21 cellular contexts compared by ENCODE assay signal in the genomic region with DNA sequence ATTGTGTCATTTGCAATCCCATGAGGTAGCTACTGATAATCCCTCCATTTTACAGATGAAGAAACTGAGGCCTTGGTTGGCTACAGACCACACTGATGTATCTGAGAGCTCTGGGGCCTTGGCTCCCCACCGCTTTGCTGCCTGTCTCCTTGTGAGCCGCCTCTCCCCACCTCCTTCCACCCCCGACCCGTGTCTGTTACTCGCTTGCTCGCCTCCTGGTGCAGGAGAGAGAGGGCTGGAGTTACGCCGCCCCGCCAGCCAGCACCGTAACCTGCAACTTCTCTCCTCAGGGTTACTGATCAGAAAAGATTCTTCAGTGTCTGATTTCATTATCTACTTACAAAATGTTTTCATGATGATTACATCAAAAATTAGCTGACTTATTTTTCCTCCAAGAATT. TPM values are rescaled to one million over a fixed set of nuclear protein-coding genes. Genes with fewer than 3 reads are reported as not detected.
DNase-seq lines count a peak whose midpoint lies in the region; ATAC-seq and TF ChIP-seq lines count a peak whose summit lies in the region.
"Had no signal": no experiment of that assay in that cellular context is flagged by ENCODE, and none has a peak within 500 bp of the region (broad histone marks: within the 10 kb centered on the region; RNA-seq: fewer than 3 reads in every experiment).

No MANE protein-coding gene starts in this region.

- CTCF ChIA-PET in HEK293T (lab: Yijun Ruan, JAX), result interaction anchor here (0.6 to 5.2 kb wide), 3 partner anchors 23 to 193 kb away, joined by 4 to 33 read pairs (median 7); no protein-coding TSS in a partner anchor

- peaks cover 10% of the 10 kb centered on the region for H3K36me3 Mint-ChIP-seq in nephron progenitor cell (ENCODE audit: low read depth)
- H3K36me3 Mint-ChIP-seq in stimulated activated effector memory CD8-positive, alpha-beta T cell treated with anti-CD3 and anti-CD28 coated beads, Interleukin-12 subunit alpha, Interleukin-12 subunit beta, amount 100 ng/mL, for 72 hours, result peaks cover 5% of the 10 kb centered on the region

- H3K4me1 Mint-ChIP-seq in nephron progenitor cell, result peaks cover 83% of the 10 kb centered on the region
- peaks cover 16% of the 10 kb centered on the region for H3K4me1 Mint-ChIP-seq in stimulated activated effector memory CD8-positive, alpha-beta T cell treated with anti-CD3 and anti-CD28 coated beads, Interleukin-12 subunit alpha, Interleukin-12 subunit beta, amount 100 ng/mL, for 72 hours

- peaks cover 15% of the 10 kb centered on the region for H3K9me3 Mint-ChIP-seq in nephron progenitor cell
- no peaks in the 10 kb centered on the region for H3K9me3 Mint-ChIP-seq in stimulated activated effector memory CD8-positive, alpha-beta T cell treated with anti-CD3 and anti-CD28 coated beads, Interleukin-12 subunit alpha, Interleukin-12 subunit beta, amount 100 ng/mL, for 72 hours
- H3K9me3 Mint-ChIP-seq: CD4-positive, CD25-positive, alpha-beta regulatory T cell had no signal

- peak overlapping the region; percentile 56 for H3K4me3 Mint-ChIP-seq in nephron progenitor cell
- H3K4me3 Mint-ChIP-seq in stimulated activated effector memory CD8-positive, alpha-beta T cell treated with anti-CD3 and anti-CD28 coated beads, Interleukin-12 subunit alpha, Interleukin-12 subunit beta, amount 100 ng/mL, for 72 hours, result no peak overlapping the region
- H3K4me3 Mint-ChIP-seq: B cell; CD4-positive, CD25-positive, alpha-beta regulatory T cell; H9 had no signal

- peak overlapping the region in 1 of 2 donors; percentile 20 for H3K27ac ChIP-seq in right atrium auricular region
- H3K27ac ChIP-seq: A549 had no signal

- H3K27me3 Mint-ChIP-seq in nephron progenitor cell (ENCODE audit: low read depth, poor library complexity), result peaks cover 10% of the 10 kb centered on the region
- H3K27me3 Mint-ChIP-seq: B cell; CD4-positive, CD25-positive, alpha-beta regulatory T cell had no signal

- H3K27ac Mint-ChIP-seq in nephron progenitor cell, result peak overlapping the region; percentile 98
- peak overlapping the region; percentile 18 for H3K27ac Mint-ChIP-seq in stimulated activated effector memory CD8-positive, alpha-beta T cell treated with anti-CD3 and anti-CD28 coated beads, Interleukin-12 subunit alpha, Interleukin-12 subunit beta, amount 100 ng/mL, for 72 hours
- H3K27ac Mint-ChIP-seq: B cell, H9 had no signal

- intact Hi-C loops in cardiac septum (cut with DNase I), result loop anchor here (5.0 kb wide), 1 partner anchor 166 kb away; no protein-coding TSS in a partner anchor

- ATAC-seq in stimulated activated effector memory CD8-positive, alpha-beta T cell treated with anti-CD3 and anti-CD28 coated beads, Interleukin-12 subunit alpha, Interleukin-12 subunit beta, amount 100 ng/mL, for 72 hours, result no peak
- ATAC-seq in HG03175 (IDR thresholded peaks at IDR 0.05; ENCODE audit: unreplicated experiment), result no peak
- ATAC-seq: A549 had no signal

- no peak overlapping the region for H3K4me3 ChIP-seq in right atrium auricular region
- H3K4me3 ChIP-seq: A549 had no signal

- no peaks in the 10 kb centered on the region for H3K36me3 ChIP-seq in right atrium auricular region

- no peak for TF ChIP-seq CTCF in right atrium auricular region (IDR thresholded peaks at IDR 0.05)
- no peak for TF ChIP-seq CTCF in nephron progenitor cell (IDR thresholded peaks at IDR 0.05)

- no peaks in the 10 kb centered on the region for H3K27me3 ChIP-seq in right atrium auricular region

- H3K9me3 ChIP-seq in right atrium auricular region, result no peaks in the 10 kb centered on the region
- H3K9me3 ChIP-seq: A549 had no signal

- peaks cover 0 to 47% of the 10 kb centered on the region in 2 donors for H3K4me1 ChIP-seq in right atrium auricular region

- POLR2A ChIA-PET in HEK293T (lab: Yijun Ruan, JAX), result no interaction called here

- DNase-seq in right atrium auricular region (ENCODE audit: low spot score), result peak; percentile 57
- DNase-seq in cardiac septum (ENCODE audit: low spot score), result no peak
- peak; percentile 12 for DNase-seq in HEK293T (ENCODE audit: extremely low spot score)
- DNase-seq in nephron progenitor cell, result no peak
- DNase-seq in stimulated activated effector memory CD8-positive, alpha-beta T cell treated with anti-CD3 and anti-CD28 coated beads, Interleukin-12 subunit alpha, Interleukin-12 subunit beta, amount 100 ng/mL, for 72 hours (ENCODE audit: low spot score in 2 of 2), result peak in 1 of 2 donors; percentile 22
- DNase-seq in DMS79 treated with DMSO at 0.1 percent for 48 hours (lab: John Stamatoyannopoulos, UW), result no peak
- DNase-seq in NCI-H146 (lab: John Stamatoyannopoulos, UW), result no peak
- DNase-seq: CD4-positive, CD25-positive, alpha-beta regulatory T cell; DMS79; H9; IMR-90; Karpas-422; NCI-H1105 treated with DMSO at 0.1 percent for 48 hours; NCI-H1694; NCI-H2081 treated with DMSO at 0.1 percent for 48 hours; NCI-H446; NCI-H526; OCI-M1 had no signal

TF ChIP-seq in HEK293T, 16 proteins besides CTCF, POLR2A, EP300 and RAD21:
- TF ChIP-seq NFRKB (IDR thresholded peaks at IDR 0.05) (no peak), SUZ12 (IDR thresholded peaks at IDR 0.05) (no peak), HDGF (IDR thresholded peaks at IDR 0.05; ENCODE audit: borderline replicate concordance) (no peak), LEF1 (IDR thresholded peaks at IDR 0.05; ENCODE audit: borderline replicate concordance) (no peak), ARNT (IDR thresholded peaks at IDR 0.05) (no peak), CTBP1 (IDR thresholded peaks at IDR 0.05; ENCODE audit: borderline replicate concordance) (no peak), ELF4 (IDR thresholded peaks at IDR 0.05) (no peak), FOXK2 (IDR thresholded peaks at IDR 0.05) (no peak), ZNF384 (IDR thresholded peaks at IDR 0.05) (no peak), FOXM1 (IDR thresholded peaks at IDR 0.05; ENCODE audit: borderline replicate concordance) (no peak), FOXA1 (IDR thresholded peaks at IDR 0.05) (no peak), TARDBP (IDR thresholded peaks at IDR 0.05) (no peak), L3MBTL2 (conservative IDR thresholded peaks at IDR 0.05) (no peak)
- TF ChIP-seq, protein P1, sequence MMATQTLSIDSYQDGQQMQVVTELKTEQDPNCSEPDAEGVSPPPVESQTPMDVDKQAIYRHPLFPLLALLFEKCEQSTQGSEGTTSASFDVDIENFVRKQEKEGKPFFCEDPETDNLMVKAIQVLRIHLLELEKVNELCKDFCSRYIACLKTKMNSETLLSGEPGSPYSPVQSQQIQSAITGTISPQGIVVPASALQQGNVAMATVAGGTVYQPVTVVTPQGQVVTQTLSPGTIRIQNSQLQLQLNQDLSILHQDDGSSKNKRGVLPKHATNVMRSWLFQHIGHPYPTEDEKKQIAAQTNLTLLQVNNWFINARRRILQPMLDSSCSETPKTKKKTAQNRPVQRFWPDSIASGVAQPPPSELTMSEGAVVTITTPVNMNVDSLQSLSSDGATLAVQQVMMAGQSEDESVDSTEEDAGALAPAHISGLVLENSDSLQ (IDR thresholded peaks at IDR 0.05), result no peak
TF ChIP-seq in HEK293T: peak in this region for 0.

RNA-seq across cellular contexts. Expression of a gene that starts 34.1 kb away (rescaled TPM):
- 10 to 100 TPM; 36.0 to 53.4 TPM for total RNA-seq in right atrium auricular region
- total RNA-seq in cardiac septum, result 45.0 TPM

Comparison
In these comparisons a context has a peak if more than half of its experiments do, and no peak if none do; other contexts are left out.
1. DNase-seq: peak in right atrium auricular region (single experiment) and HEK293T (single experiment); none in cardiac septum (single experiment), nephron progenitor cell (single experiment), DMS79 treated with DMSO at 0.1 percent for 48 hours (single experiment) and NCI-H146 (single experiment).